29 cellular contexts compared by ENCODE assay signal in the genomic region with DNA sequence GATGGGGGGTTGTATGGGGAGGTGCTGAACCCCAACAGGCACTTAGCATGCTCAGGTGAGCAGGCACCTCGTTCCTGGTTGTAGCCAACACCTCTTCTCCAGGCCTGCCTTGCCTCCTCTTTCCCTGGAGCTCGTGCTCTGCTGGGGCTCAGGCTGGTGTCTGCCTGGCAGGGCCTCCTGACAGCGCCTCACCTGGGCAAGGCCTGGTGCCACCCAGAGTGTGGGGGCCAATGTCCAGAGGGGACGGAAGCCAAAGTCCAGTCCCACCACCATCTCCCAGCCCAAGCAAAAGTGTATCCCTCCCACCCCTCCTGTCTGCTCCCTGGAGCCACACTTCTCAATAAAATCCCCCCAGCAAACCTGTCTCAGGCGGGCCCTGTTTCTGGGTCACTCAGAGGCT.
"Had no signal": no experiment of that assay in that cellular context is flagged by ENCODE, and none has a peak within 500 bp of the region (broad histone marks: within the 10 kb centered on the region; RNA-seq: fewer than 3 reads in every experiment).

No MANE protein-coding gene starts in this region.

- FAIRE-seq: endometrium, endothelial cell of umbilical vein, frontal cortex had no signal

- H3K4me3 ChIP-seq: adrenal gland, body of pancreas, colonic mucosa, esophagus squamous epithelium, heart left ventricle had no signal

- DNase-seq: activated CD4-positive, alpha-beta memory T cell treated with anti-CD3 and anti-CD28 coated beads, Interleukin-2, amount 10 ng/mL, durations not matched to agents 7 days and 5 days; activated CD4-positive, alpha-beta T cell treated with anti-CD3 and anti-CD28 coated beads for 36 hours; activated CD4-positive, alpha-beta T cell treated with anti-CD3 and anti-CD28 coated beads, Interleukin-2, amount 10 ng/mL, durations not matched to agents 24 days and 14 days; activated CD4-positive, CD25-positive, alpha-beta regulatory T cell; activated CD4-positive, CD25-positive, alpha-beta regulatory T cell treated with anti-CD3 and anti-CD28 coated beads, Interleukin-2, amount 50 U/mL, for 72 hours; activated CD8-positive, alpha-beta memory T cell treated with anti-CD3 and anti-CD28 coated beads, Interleukin-2, amount 50 U/mL, for 48 hours; activated gamma-delta T cell; activated naive CD4-positive, alpha-beta T cell treated with anti-CD3 and anti-CD28 coated beads, Interleukin-2, amount 50 U/mL, for 16 hours; activated naive CD4-positive, alpha-beta T cell treated with Interleukin-2 at 50 U/mL for 16 hours; activated naive CD8-positive, alpha-beta T cell treated with anti-CD3 and anti-CD28 coated beads for 36 hours; activated naive CD8-positive, alpha-beta T cell treated with anti-CD3 and anti-CD28 coated beads, Interleukin-2, amount 50 U/mL, for 24 hours; activated T-cell treated with anti-CD3 and anti-CD28 coated beads for 4 hours; activated T-cell treated with anti-CD3 and anti-CD28 coated beads, Interleukin-2, amount 50 U/mL, for 24 hours; adrenal gland; amygdala; body of pancreas; colonic mucosa; effector CD8-positive, alpha-beta T cell; esophagus squamous epithelium; glutamatergic neuron; heart left ventricle; T-helper 1 cell; T-helper 17 cell; T1000 had no signal

- H3K27me3 ChIP-seq: body of pancreas, colonic mucosa had no signal

- H3K9me3 ChIP-seq: body of pancreas, colonic mucosa had no signal

- H3K36me3 ChIP-seq: adrenal gland, colonic mucosa, esophagus squamous epithelium, heart left ventricle had no signal

- ATAC-seq: activated CD4-positive, alpha-beta T cell treated with anti-CD3 and anti-CD28 coated beads for 36 hours; activated naive CD8-positive, alpha-beta T cell treated with anti-CD3 and anti-CD28 coated beads, Interleukin-2, amount 50 U/mL, for 24 hours; activated T-helper 17 cell treated with anti-CD3 and anti-CD28 coated beads, Interleukin-2, amount 50 U/mL, for 72 hours; body of pancreas; heart left ventricle; T-helper 17 cell had no signal

- H3K4me1 ChIP-seq: adrenal gland, body of pancreas, colonic mucosa, esophagus squamous epithelium, heart left ventricle had no signal

- H3K27ac ChIP-seq: adrenal gland, body of pancreas, colonic mucosa, epithelial cell of prostate, esophagus squamous epithelium, heart left ventricle had no signal
